In the genomic region with DNA sequence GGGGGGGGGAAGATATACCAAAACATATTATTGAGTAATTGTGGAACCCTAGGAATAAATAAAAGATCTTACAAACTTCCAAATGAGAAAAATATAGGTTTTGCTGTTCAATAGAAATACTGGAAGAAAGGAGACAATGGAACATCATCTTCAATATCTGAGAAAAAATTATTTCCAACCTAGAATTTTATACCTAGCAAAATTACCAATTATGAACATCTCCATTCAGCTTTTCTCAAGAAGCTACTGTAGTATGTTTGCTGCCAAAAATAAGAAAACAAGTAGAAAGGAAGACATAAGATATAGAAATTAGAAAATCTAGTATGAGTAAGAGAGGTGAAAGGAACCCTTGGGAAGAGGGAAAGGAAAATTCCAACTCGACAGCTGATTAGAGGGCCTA, we compare ENCODE assay signal across 33 cellular contexts.
DNase-seq lines count a peak whose midpoint lies in the region; ATAC-seq, FAIRE-seq and TF ChIP-seq lines count a peak whose summit lies in the region.
"Had no signal": no experiment of that assay in that cellular context is flagged by ENCODE, and none has a peak within 500 bp of the region (broad histone marks: within the 10 kb centered on the region; RNA-seq: fewer than 3 reads in every experiment).

No MANE protein-coding gene starts in this region.

- H2AFZ ChIP-seq in HepG2 (ENCODE audit: low read length) (no peak overlapping the region), K562 (ENCODE audit: low read depth, low read length) (no peak overlapping the region)

- no peak overlapping the region for H3K4me3 ChIP-seq in HepG2 (replicated peaks in 1 of 3; ENCODE audit: insufficient read depth in 1 of 3, low read depth in 2 of 3, low read length in 3 of 3)
- H3K4me3 ChIP-seq in right lobe of liver, result no peak overlapping the region
- H3K4me3 ChIP-seq in K562, result no peak overlapping the region
- no peak overlapping the region for H3K4me3 ChIP-seq in mucosa of descending colon
- H3K4me3 ChIP-seq: A549; BLaER1; BLaER1 treated with 17β-estradiol and CSF1 and Interleukin-3, amounts not matched to agents 10 nM and 100 nM had no signal

- TF ChIP-seq RAD21 in HepG2 (CRISPR knock-in tag; IDR thresholded peaks at IDR 0.05) (no peak), K562 (CRISPR knock-in tag; conservative IDR thresholded peaks at IDR 0.05 in 1 of 2, IDR thresholded peaks at IDR 0.05 in 1 of 2) (no peak)

- peaks cover 15% of the 10 kb centered on the region for H3K9me3 ChIP-seq in HepG2 (ENCODE audit: low read length)
- peaks cover 0 to 7% (median 2%) of the 10 kb centered on the region in 4 donors for H3K9me3 ChIP-seq in right lobe of liver
- H3K9me3 ChIP-seq in K562 (replicated peaks; ENCODE audit: control insufficient read depth, insufficient read depth, low read depth, low read length), result no peaks in the 10 kb centered on the region
- H3K9me3 ChIP-seq in mucosa of descending colon, result peaks cover 17% of the 10 kb centered on the region
- H3K9me3 ChIP-seq: BE2C, Caco-2 had no signal

- H3K27me3 ChIP-seq in HepG2 (ENCODE audit: control insufficient read depth in 1 of 2, insufficient read depth in 2 of 2, low read length in 2 of 2), result no peaks in the 10 kb centered on the region
- no peaks in the 10 kb centered on the region for H3K27me3 ChIP-seq in right lobe of liver
- H3K27me3 ChIP-seq in K562 (ENCODE audit: control insufficient read depth in 2 of 2, insufficient read depth in 2 of 2, low read length in 2 of 2), result no peaks in the 10 kb centered on the region
- H3K27me3 ChIP-seq: BE2C; BLaER1; BLaER1 treated with 17β-estradiol and CSF1 and Interleukin-3, amounts not matched to agents 10 nM and 100 nM had no signal

- in situ Hi-C loops in HepG2 (cut with HindIII; ENCODE audit: extremely low pct_ligation_motif_present, low pct_unique_long_range_greater_than_20kb) (no loop called here), K562 (cut with MboI) (no loop called here)

- intact Hi-C loops in HepG2 (cut with micrococcal nuclease; ENCODE audit: unreplicated experiment), result no loop called here
- intact Hi-C loops in right lobe of liver (cut with DNase I), result no loop called here
- intact Hi-C loops in K562 (cut with micrococcal nuclease), result no loop called here
- intact Hi-C loops in mucosa of descending colon (cut with DNase I, micrococcal nuclease), result no loop called here

- no peaks in the 10 kb centered on the region for H3K36me3 ChIP-seq in HepG2 (replicated peaks in 1 of 2; ENCODE audit: control insufficient read depth in 1 of 2, insufficient read depth in 2 of 2, low read length in 2 of 2)
- H3K36me3 ChIP-seq in right lobe of liver, result no peaks in the 10 kb centered on the region
- no peaks in the 10 kb centered on the region for H3K36me3 ChIP-seq in K562 (ENCODE audit: control insufficient read depth, insufficient read depth, low read length)
- H3K36me3 ChIP-seq in mucosa of descending colon (ENCODE audit: low read depth), result no peaks in the 10 kb centered on the region
- H3K36me3 ChIP-seq: BE2C, BLaER1 had no signal

- DNase-seq in HepG2 (ENCODE audit: low spot score), result no peak
- no peak for DNase-seq in right lobe of liver
- DNase-seq in K562 (ENCODE audit: extremely low read depth in 1 of 4, low spot score in 3 of 4), result no peak
- DNase-seq in activated effector memory CD4-positive, alpha-beta T cell treated with anti-CD3 and anti-CD28 coated beads, Interleukin-2, amount 50 U/mL, for 16 hours, result no peak
- no peak for DNase-seq in mucosa of descending colon
- DNase-seq: 8988T; ACHN; AML-193; BE2C; C1 segment of cervical spinal cord; Caco-2; Calu3; CD4-positive, alpha-beta memory T cell; CD4-positive, alpha-beta T cell; CD4-positive, CD25-positive, alpha-beta regulatory T cell; CD8-positive, alpha-beta memory T cell; CD8-positive, alpha-beta T cell; COR-L47; DMS 273 treated with DMSO at 0.1 percent for 48 hours; DMS153; DMS53; DMS79; DMS79 treated with DMSO at 0.1 percent for 48 hours; DND-41; EL had no signal

- no peaks in the 10 kb centered on the region for H4K20me1 ChIP-seq in HepG2 (ENCODE audit: insufficient read depth, low read length)
- H4K20me1 ChIP-seq in K562 (replicated peaks; ENCODE audit: control insufficient read depth, insufficient read depth, low read length), result no peaks in the 10 kb centered on the region
- H4K20me1 ChIP-seq: BLaER1; BLaER1 treated with 17β-estradiol and CSF1 and Interleukin-3, amounts not matched to agents 10 nM and 100 nM had no signal

- TF ChIP-seq EP300 in HepG2 (IDR thresholded peaks at IDR 0.05; ENCODE audit: low read depth in 2 of 2, low read length in 2 of 2) (no peak), HepG2 (CRISPR knock-in tag; IDR thresholded peaks at IDR 0.05; ENCODE audit: borderline replicate concordance) (no peak), K562 (IDR thresholded peaks at IDR 0.05; ENCODE audit: low read length) (no peak)

- TF ChIP-seq CTCF in HepG2 (CRISPR knock-in tag; IDR thresholded peaks at IDR 0.05), result no peak
- no peak for TF ChIP-seq CTCF in right lobe of liver (IDR thresholded peaks at IDR 0.05)
- TF ChIP-seq CTCF in K562 (IDR thresholded peaks at IDR 0.05 in 2 of 3, conservative IDR thresholded peaks at IDR 0.05 in 1 of 3; ENCODE audit: insufficient read depth in 2 of 3, low read depth in 1 of 3, low read length in 3 of 3), result no peak
- TF ChIP-seq CTCF in mucosa of descending colon (IDR thresholded peaks at IDR 0.05), result no peak

- no TSS peak for BruUV-seq in HepG2 (replicated peaks; lab: Mats Ljungman, UMichigan)
- no TSS peak for BruUV-seq in K562 (replicated peaks; lab: Mats Ljungman, UMichigan)

- H3K4me1 ChIP-seq in HepG2 (ENCODE audit: insufficient read depth, low read length) (no peaks in the 10 kb centered on the region), right lobe of liver (no peaks in the 10 kb centered on the region), K562 (replicated peaks in 1 of 2; ENCODE audit: control insufficient read depth in 2 of 2, insufficient read depth in 2 of 2, low read length in 2 of 2) (no peaks in the 10 kb centered on the region), mucosa of descending colon (ENCODE audit: low read depth) (no peaks in the 10 kb centered on the region)
- H3K4me1 ChIP-seq: A549; BE2C; BLaER1; BLaER1 treated with 17β-estradiol and CSF1 and Interleukin-3, amounts not matched to agents 10 nM and 100 nM; Caco-2 had no signal

- H3K4me2 ChIP-seq in HepG2 (ENCODE audit: low read depth, low read length) (no peak overlapping the region), K562 (ENCODE audit: insufficient read depth, low read length) (no peak overlapping the region)
- H3K4me2 ChIP-seq: A549; BLaER1; BLaER1 treated with 17β-estradiol and CSF1 and Interleukin-3, amounts not matched to agents 10 nM and 100 nM had no signal

- CTCF ChIA-PET in HepG2 (lab: Yijun Ruan, JAX; ENCODE audit: low intra/inter-chr PET ratio, low total read pairs), result no interaction called here
- CTCF ChIA-PET in K562 (lab: Yijun Ruan, JAX; ENCODE audit: low intra/inter-chr PET ratio), result no interaction called here

- H3K9ac ChIP-seq in HepG2 (ENCODE audit: insufficient read depth, low read depth, low read length), result no peak overlapping the region
- H3K9ac ChIP-seq in K562 (ENCODE audit: insufficient read depth in 1 of 2, low read depth in 2 of 2, low read length in 2 of 2), result no peak overlapping the region
- H3K9ac ChIP-seq: BLaER1; BLaER1 treated with 17β-estradiol and CSF1 and Interleukin-3, amounts not matched to agents 10 nM and 100 nM had no signal

- H3K27ac ChIP-seq in HepG2 (ENCODE audit: extremely low read length, insufficient read depth, low read length) (no peak overlapping the region), right lobe of liver (no peak overlapping the region), K562 (ENCODE audit: extremely low read depth, low read depth, low read length) (no peak overlapping the region)
- H3K27ac ChIP-seq: 22Rv1; A549; BLaER1; BLaER1 treated with 17β-estradiol and CSF1 and Interleukin-3, amounts not matched to agents 10 nM and 100 nM; C4-2B had no signal

- H3K79me2 ChIP-seq in HepG2 (ENCODE audit: insufficient read depth, low read length) (no peaks in the 10 kb centered on the region), K562 (ENCODE audit: control insufficient read depth, insufficient read depth, low read length) (no peaks in the 10 kb centered on the region)

- ATAC-seq in HepG2 (no peak), right lobe of liver (no peak), K562 (no peak), mucosa of descending colon (no peak)
- ATAC-seq: A549; CD8-positive, alpha-beta T cell had no signal

- TF ChIP-seq POLR2A in HepG2 (IDR thresholded peaks at IDR 0.05; ENCODE audit: insufficient read depth in 1 of 2, low read depth in 2 of 2, low read length in 2 of 2) (no peak), right lobe of liver (IDR thresholded peaks at IDR 0.05) (no peak), K562 (conservative IDR thresholded peaks at IDR 0.05) (no peak)

- 95% methylated on average over 1 of the region's 1 CpG for WGBS in HepG2 (ENCODE audit: low lambda C conversion rate)
- WGBS in right lobe of liver (ENCODE audit: insufficient coverage, low coverage, low lambda C conversion rate, missing lambda C conversion rate), result 91% methylated on average over 1 of the region's 1 CpG
- WGBS in K562 (ENCODE audit: insufficient coverage, low coverage, missing lambda C conversion rate), result 41% methylated on average over 1 of the region's 1 CpG

- FAIRE-seq in HepG2 (lab: Jason Lieb, UNC) (no peak), TTC549 (lab: Jason Lieb, UNC) (peak; percentile 45), K562 (lab: Jason Lieb, UNC) (no peak)
- FAIRE-seq: A204.1, A549, D721Med had no signal

- no peaks in the 10 kb centered on the region for H3K9me1 ChIP-seq in K562 (ENCODE audit: control insufficient read depth, insufficient read depth, low read length)

- POLR2A ChIA-PET in HepG2 (lab: Yijun Ruan, JAX) (no interaction called here), K562 (lab: Yijun Ruan, JAX) (no interaction called here)

TF ChIP-seq in HepG2, 621 proteins besides CTCF, POLR2A, EP300 and RAD21:
- no peak for TF ChIP-seq SIX4 (CRISPR knock-in tag; IDR thresholded peaks at IDR 0.05)
- TF ChIP-seq ZFP1 (CRISPR knock-in tag; IDR thresholded peaks at IDR 0.05), result peak; percentile 43; the same call in 1 of the 2 replicates
- TF ChIP-seq ZNF569 (CRISPR knock-in tag; IDR thresholded peaks at IDR 0.05; ENCODE audit: borderline replicate concordance), result no peak

TF ChIP-seq in K562, 482 proteins besides CTCF, POLR2A, EP300 and RAD21:
- TF ChIP-seq ZFP1 (CRISPR knock-in tag; IDR thresholded peaks at IDR 0.05), result peak; percentile 90
- no peak for TF ChIP-seq SMC3 (conservative IDR thresholded peaks at IDR 0.05; ENCODE audit: insufficient read depth, low read depth, low read length)
